Comparison of ENCODE assay signal across 2 cellular contexts in genomic region chr19:15469513-15470297, GRCh38.
TF ChIP-seq lines count a peak whose summit lies in the region.

No MANE protein-coding gene starts in this region.

TF ChIP-seq in IMR-90, 13 proteins besides CTCF, POLR2A, EP300 and RAD21:
- TF ChIP-seq FOS (IDR thresholded peaks at IDR 0.05; ENCODE audit: low read depth, low read length), result no peak
- TF ChIP-seq MXI1 (IDR thresholded peaks at IDR 0.05; ENCODE audit: borderline replicate concordance, low read depth, low read length), result no peak
- TF ChIP-seq SMC3 (IDR thresholded peaks at IDR 0.05; ENCODE audit: low read depth, low read length), result no peak
- TF ChIP-seq NFE2L2 (IDR thresholded peaks at IDR 0.05; ENCODE audit: low read depth, low read length), result no peak
- TF ChIP-seq MAFK (IDR thresholded peaks at IDR 0.05; ENCODE audit: low read depth, low read length), result no peak
- no peak for TF ChIP-seq USF2 (IDR thresholded peaks at IDR 0.05; ENCODE audit: low read depth, low read length)
- TF ChIP-seq CEBPB (IDR thresholded peaks at IDR 0.05; ENCODE audit: low read depth, low read length), result no peak
- no peak for TF ChIP-seq BHLHE40 (IDR thresholded peaks at IDR 0.05; ENCODE audit: low read depth, low read length)
- TF ChIP-seq, protein P1, sequence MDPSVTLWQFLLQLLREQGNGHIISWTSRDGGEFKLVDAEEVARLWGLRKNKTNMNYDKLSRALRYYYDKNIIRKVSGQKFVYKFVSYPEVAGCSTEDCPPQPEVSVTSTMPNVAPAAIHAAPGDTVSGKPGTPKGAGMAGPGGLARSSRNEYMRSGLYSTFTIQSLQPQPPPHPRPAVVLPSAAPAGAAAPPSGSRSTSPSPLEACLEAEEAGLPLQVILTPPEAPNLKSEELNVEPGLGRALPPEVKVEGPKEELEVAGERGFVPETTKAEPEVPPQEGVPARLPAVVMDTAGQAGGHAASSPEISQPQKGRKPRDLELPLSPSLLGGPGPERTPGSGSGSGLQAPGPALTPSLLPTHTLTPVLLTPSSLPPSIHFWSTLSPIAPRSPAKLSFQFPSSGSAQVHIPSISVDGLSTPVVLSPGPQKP (IDR thresholded peaks at IDR 0.05; ENCODE audit: borderline replicate concordance, low read depth, low read length), result no peak
- no peak for TF ChIP-seq RFX5 (IDR thresholded peaks at IDR 0.05; ENCODE audit: low read depth, low read length)
- no peak for TF ChIP-seq CHD1 (IDR thresholded peaks at IDR 0.05; ENCODE audit: low read depth, low read length)
TF ChIP-seq in IMR-90: peak in this region for 0.

TF ChIP-seq in K562, 482 proteins besides CTCF, POLR2A, EP300 and RAD21:
- TF ChIP-seq ZNF512 (tag; IDR thresholded peaks at IDR 0.05) (peak; percentile 65; the same call in 1 of the 2 replicates), ZKSCAN1 (IDR thresholded peaks at IDR 0.05; ENCODE audit: low read depth, low read length) (peak; percentile 68; the same call in 1 of the 2 replicates), POLR3A (IDR thresholded peaks at IDR 0.05; ENCODE audit: borderline replicate concordance, extremely low read depth, insufficient read depth, insufficient read length) (no peak)
- TF ChIP-seq, protein P2, sequence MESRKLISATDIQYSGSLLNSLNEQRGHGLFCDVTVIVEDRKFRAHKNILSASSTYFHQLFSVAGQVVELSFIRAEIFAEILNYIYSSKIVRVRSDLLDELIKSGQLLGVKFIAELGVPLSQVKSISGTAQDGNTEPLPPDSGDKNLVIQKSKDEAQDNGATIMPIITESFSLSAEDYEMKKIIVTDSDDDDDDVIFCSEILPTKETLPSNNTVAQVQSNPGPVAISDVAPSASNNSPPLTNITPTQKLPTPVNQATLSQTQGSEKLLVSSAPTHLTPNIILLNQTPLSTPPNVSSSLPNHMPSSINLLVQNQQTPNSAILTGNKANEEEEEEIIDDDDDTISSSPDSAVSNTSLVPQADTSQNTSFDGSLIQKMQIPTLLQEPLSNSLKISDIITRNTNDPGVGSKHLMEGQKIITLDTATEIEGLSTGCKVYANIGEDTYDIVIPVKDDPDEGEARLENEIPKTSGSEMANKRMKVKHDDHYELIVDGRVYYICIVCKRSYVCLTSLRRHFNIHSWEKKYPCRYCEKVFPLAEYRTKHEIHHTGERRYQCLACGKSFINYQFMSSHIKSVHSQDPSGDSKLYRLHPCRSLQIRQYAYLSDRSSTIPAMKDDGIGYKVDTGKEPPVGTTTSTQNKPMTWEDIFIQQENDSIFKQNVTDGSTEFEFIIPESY (CRISPR knock-in tag; IDR thresholded peaks at IDR 0.05), result 0 out of 2 replicates have a peak, but pooled peaks have one; percentile 49
